In the genomic region with DNA sequence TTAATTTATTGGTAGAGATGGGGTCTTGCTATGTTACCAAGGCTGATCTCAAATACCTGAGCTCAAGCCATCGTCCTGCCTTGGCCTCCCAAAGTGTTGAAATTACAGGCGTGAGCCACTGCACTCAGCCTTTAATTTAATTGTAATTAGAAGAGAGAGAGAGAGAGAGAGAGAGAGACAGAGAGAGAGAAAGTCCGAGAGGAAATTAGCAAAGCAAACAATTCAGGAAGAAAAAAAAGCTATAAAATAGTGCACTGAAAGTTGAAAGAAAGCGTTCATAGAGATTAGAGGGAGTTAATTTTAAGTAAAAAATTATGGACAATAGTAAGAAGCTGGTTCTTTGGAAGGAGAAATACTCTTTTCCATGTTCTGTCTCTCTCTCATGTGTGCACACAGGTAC, we compare ENCODE assay signal across 1 cellular context.
TF ChIP-seq lines count a peak whose summit lies in the region.

No MANE protein-coding gene starts in this region.

TF ChIP-seq in GM23338, 12 proteins besides CTCF, POLR2A, EP300 and RAD21 (continued from another document):
- TF ChIP-seq, protein P1, sequence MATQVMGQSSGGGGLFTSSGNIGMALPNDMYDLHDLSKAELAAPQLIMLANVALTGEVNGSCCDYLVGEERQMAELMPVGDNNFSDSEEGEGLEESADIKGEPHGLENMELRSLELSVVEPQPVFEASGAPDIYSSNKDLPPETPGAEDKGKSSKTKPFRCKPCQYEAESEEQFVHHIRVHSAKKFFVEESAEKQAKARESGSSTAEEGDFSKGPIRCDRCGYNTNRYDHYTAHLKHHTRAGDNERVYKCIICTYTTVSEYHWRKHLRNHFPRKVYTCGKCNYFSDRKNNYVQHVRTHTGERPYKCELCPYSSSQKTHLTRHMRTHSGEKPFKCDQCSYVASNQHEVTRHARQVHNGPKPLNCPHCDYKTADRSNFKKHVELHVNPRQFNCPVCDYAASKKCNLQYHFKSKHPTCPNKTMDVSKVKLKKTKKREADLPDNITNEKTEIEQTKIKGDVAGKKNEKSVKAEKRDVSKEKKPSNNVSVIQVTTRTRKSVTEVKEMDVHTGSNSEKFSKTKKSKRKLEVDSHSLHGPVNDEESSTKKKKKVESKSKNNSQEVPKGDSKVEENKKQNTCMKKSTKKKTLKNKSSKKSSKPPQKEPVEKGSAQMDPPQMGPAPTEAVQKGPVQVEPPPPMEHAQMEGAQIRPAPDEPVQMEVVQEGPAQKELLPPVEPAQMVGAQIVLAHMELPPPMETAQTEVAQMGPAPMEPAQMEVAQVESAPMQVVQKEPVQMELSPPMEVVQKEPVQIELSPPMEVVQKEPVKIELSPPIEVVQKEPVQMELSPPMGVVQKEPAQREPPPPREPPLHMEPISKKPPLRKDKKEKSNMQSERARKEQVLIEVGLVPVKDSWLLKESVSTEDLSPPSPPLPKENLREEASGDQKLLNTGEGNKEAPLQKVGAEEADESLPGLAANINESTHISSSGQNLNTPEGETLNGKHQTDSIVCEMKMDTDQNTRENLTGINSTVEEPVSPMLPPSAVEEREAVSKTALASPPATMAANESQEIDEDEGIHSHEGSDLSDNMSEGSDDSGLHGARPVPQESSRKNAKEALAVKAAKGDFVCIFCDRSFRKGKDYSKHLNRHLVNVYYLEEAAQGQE (IDR thresholded peaks at IDR 0.05; ENCODE audit: unreplicated experiment): no peak
- TF ChIP-seq NANOG (IDR thresholded peaks at IDR 0.05; ENCODE audit: borderline replicate concordance) (no peak), ETS1 (IDR thresholded peaks at IDR 0.05) (no peak), CREB1 (CRISPR knock-in tag; IDR thresholded peaks at IDR 0.05; ENCODE audit: low read depth) (no peak), ZNF114 (CRISPR knock-in tag; IDR thresholded peaks at IDR 0.05) (no peak)
TF ChIP-seq in GM23338: peak in this region for 0.
